Comparison of ENCODE assay signal across 6 cellular contexts in genomic region chr19:663682-664117, GRCh38.
DNase-seq lines count a peak whose midpoint lies in the region; ATAC-seq lines count a peak whose summit lies in the region.

No MANE protein-coding gene starts in this region.

- H3K9me3 ChIP-seq in iPS-15b (ENCODE audit: control insufficient read depth, insufficient read depth, low read length), result no peaks in the 10 kb centered on the region

- peak overlapping the region; percentile 70 for H3K4me3 ChIP-seq in iPS-15b (ENCODE audit: low read depth, low read length)

- no peaks in the 10 kb centered on the region for H3K9me3 Mint-ChIP-seq in stimulated activated naive CD8-positive, alpha-beta T cell treated with anti-CD3 and anti-CD28 coated beads, Interleukin-15, Interleukin-2, amounts not matched to agents 100 ng/mL and 50 ng/mL, for 24 hours

- H3K27me3 ChIP-seq in iPS-15b (ENCODE audit: control insufficient read depth, insufficient read depth, low read length), result peaks cover 2% of the 10 kb centered on the region

- H3K4me1 Mint-ChIP-seq in stimulated activated naive CD8-positive, alpha-beta T cell treated with anti-CD3 and anti-CD28 coated beads, Interleukin-15, Interleukin-2, amounts not matched to agents 100 ng/mL and 50 ng/mL, for 24 hours (ENCODE audit: low read depth), result peaks cover 36% of the 10 kb centered on the region

- H3K36me3 Mint-ChIP-seq in stimulated activated naive CD8-positive, alpha-beta T cell treated with anti-CD3 and anti-CD28 coated beads, Interleukin-15, Interleukin-2, amounts not matched to agents 100 ng/mL and 50 ng/mL, for 24 hours (ENCODE audit: low read depth), result peaks cover 22% of the 10 kb centered on the region

- H3K4me1 ChIP-seq in iPS-15b (ENCODE audit: control insufficient read depth, insufficient read depth, low read length), result peaks cover 2% of the 10 kb centered on the region

- ATAC-seq in stimulated activated naive CD8-positive, alpha-beta T cell treated with anti-CD3 and anti-CD28 coated beads, Interleukin-15, Interleukin-2, amounts not matched to agents 100 U/mL and 50 U/mL, for 24 hours, result no peak
- no peak for ATAC-seq in HG02938 (IDR thresholded peaks at IDR 0.05; ENCODE audit: unreplicated experiment)

- H3K27ac Mint-ChIP-seq in stimulated activated naive CD8-positive, alpha-beta T cell treated with anti-CD3 and anti-CD28 coated beads, Interleukin-15, Interleukin-2, amounts not matched to agents 100 ng/mL and 50 ng/mL, for 24 hours, result peak overlapping the region; percentile 74

- peaks cover 6% of the 10 kb centered on the region for H3K36me3 ChIP-seq in iPS-15b (ENCODE audit: control insufficient read depth, insufficient read depth, low read length)

- peaks cover 4% of the 10 kb centered on the region for H3K27me3 Mint-ChIP-seq in stimulated activated naive CD8-positive, alpha-beta T cell treated with anti-CD3 and anti-CD28 coated beads, Interleukin-15, Interleukin-2, amounts not matched to agents 100 ng/mL and 50 ng/mL, for 24 hours

- peak overlapping the region; percentile 82 for H3K4me3 Mint-ChIP-seq in stimulated activated naive CD8-positive, alpha-beta T cell treated with anti-CD3 and anti-CD28 coated beads, Interleukin-15, Interleukin-2, amounts not matched to agents 100 ng/mL and 50 ng/mL, for 24 hours

- DNase-seq in stimulated activated naive CD8-positive, alpha-beta T cell treated with anti-CD3 and anti-CD28 coated beads, Interleukin-15, Interleukin-2, amounts not matched to agents 100 U/mL and 50 U/mL, for 24 hours, result no peak
- DNase-seq in inferior parietal cortex (ENCODE audit: extremely low spot score) (no peak), NCI-H2171 treated with DMSO at 0.1 percent for 48 hours (lab: John Stamatoyannopoulos, UW) (no peak)

- H3K9ac ChIP-seq in iPS-15b (ENCODE audit: low read depth, low read length), result peak overlapping the region; percentile 73
